In the genomic region with DNA sequence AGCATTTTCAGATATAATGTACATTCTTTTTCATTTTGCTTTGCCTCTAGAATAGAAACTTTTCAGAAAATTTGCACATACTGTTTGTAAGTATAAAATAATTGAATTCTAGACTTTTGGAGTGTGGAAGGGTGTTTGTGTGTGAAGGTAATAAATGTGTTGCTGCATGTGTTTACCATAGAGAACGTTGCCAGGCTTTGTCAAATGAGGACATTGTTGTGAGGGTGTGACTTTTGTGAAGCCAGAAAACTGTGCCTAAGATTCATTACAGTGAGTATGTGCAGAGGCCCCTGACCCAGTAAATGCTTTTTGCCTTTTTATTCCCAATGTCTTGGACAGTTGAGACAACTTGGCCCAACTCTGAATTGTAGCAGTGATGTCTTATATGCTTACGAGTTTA, we compare ENCODE assay signal across 28 cellular contexts.
"Had no signal": no experiment of that assay in that cellular context is flagged by ENCODE, and none has a peak within 500 bp of the region (broad histone marks: within the 10 kb centered on the region; RNA-seq: fewer than 3 reads in every experiment).

No MANE protein-coding gene starts in this region.

- H3K36me3 ChIP-seq: ascending aorta, prostate gland, thyroid gland had no signal

- DNase-seq: activated B cell treated with CpG ODN at 0.5 μM for 24 hours; activated CD4-positive, alpha-beta T cell treated with anti-CD3 and anti-CD28 coated beads, Interleukin-2, amount 50 U/mL, for 1 hour; activated CD8-positive, alpha-beta T cell treated with anti-CD3 and anti-CD28 coated beads for 36 hours; activated naive CD4-positive, alpha-beta T cell; activated T-cell treated with anti-CD3 and anti-CD28 coated beads, Interleukin-2, amount 50 U/mL, for 48 hours; cortex of kidney; foreskin fibroblast; head of caudate nucleus; hypothalamus; left lung; lower lobe of right lung; mesenchymal stem cell; retina; sigmoid colon; stimulated activated CD4-positive, alpha-beta T cell treated with anti-CD3 and anti-CD28 coated beads, Interleukin-1b, Interleukin-23, amount 100 ng/mL, for 48 hours; stimulated activated CD4-positive, alpha-beta T cell treated with anti-CD3 and anti-CD28 coated beads, Interleukin-4, amount 100 ng/mL, for 4 hours; stimulated activated CD8-positive, alpha-beta memory T cell treated with anti-CD3 and anti-CD28 coated beads, Interleukin-4, amount 100 ng/mL, for 48 hours; stimulated activated naive B cell treated with anti-CD40 and anti-IgM and Interleukin-4, amounts not matched to agents 10 μg/mL and 1 μg/mL and 100 μg/mL, for 72 hours; stomach; T-helper 1 cell; thyroid gland; upper lobe of right lung had no signal

- H3K9me3 ChIP-seq: ascending aorta, left lung, lower lobe of right lung, prostate gland, sigmoid colon, stomach, thyroid gland, upper lobe of right lung had no signal

- H3K27ac ChIP-seq: ascending aorta, cardiac muscle cell, left lung, lower lobe of right lung, prostate gland, sigmoid colon, stomach, thyroid gland, upper lobe of right lung had no signal

- H3K27me3 ChIP-seq: ascending aorta, cardiac muscle cell, left lung, sigmoid colon, stomach, thyroid gland, upper lobe of right lung had no signal

- ATAC-seq: activated CD8-positive, alpha-beta T cell treated with anti-CD3 and anti-CD28 coated beads for 36 hours; activated naive CD4-positive, alpha-beta T cell treated with anti-CD3 and anti-CD28 coated beads, Interleukin-2, amount 50 U/mL, for 72 hours; esophagus mucosa; left lung; lower lobe of right lung; stimulated activated naive B cell treated with anti-CD40 and anti-IgM and Interleukin-4, amounts not matched to agents 10 μg/mL and 1 μg/mL and 100 μg/mL, for 72 hours; upper lobe of right lung had no signal

- H3K4me3 ChIP-seq: ascending aorta, cardiac muscle cell, left lung, lower lobe of right lung, prostate gland, sigmoid colon, smooth muscle cell, stomach, thyroid gland, upper lobe of right lung had no signal

- H3K4me1 ChIP-seq: ascending aorta, left lung, lower lobe of right lung, prostate gland, sigmoid colon, stomach, thyroid gland, upper lobe of right lung had no signal

- H3K4me2 ChIP-seq: smooth muscle cell had no signal
